In genomic region chr2:177543007-177543760, GRCh38 we compare ENCODE assay signal across 13 cellular contexts.
DNase-seq lines count a peak whose midpoint lies in the region; ATAC-seq and TF ChIP-seq lines count a peak whose summit lies in the region.
"Had no signal": no experiment of that assay in that cellular context is flagged by ENCODE, and none has a peak within 500 bp of the region (broad histone marks: within the 10 kb centered on the region; RNA-seq: fewer than 3 reads in every experiment).

No MANE protein-coding gene starts in this region.

- H4K20me1 ChIP-seq in osteoblast (ENCODE audit: insufficient read depth, low read length): no peaks in the 10 kb centered on the region

- no peak overlapping the region for H2AFZ ChIP-seq in osteoblast (ENCODE audit: low read length)

- H3K4me2 ChIP-seq in osteoblast (ENCODE audit: insufficient read depth, low read length): peak overlapping the region; percentile 62

- H3K79me2 ChIP-seq in osteoblast (ENCODE audit: insufficient read depth, low read length): no peaks in the 10 kb centered on the region

- peak overlapping the region; percentile 72 for H3K27ac ChIP-seq in osteoblast (ENCODE audit: low read depth, low read length)
- H3K27ac ChIP-seq: neutrophil had no signal

- DNase-seq in Daoy (ENCODE audit: low read depth): peak; percentile 76
- DNase-seq in NCI-H226: peak; percentile 90
- DNase-seq in choroid plexus epithelial cell (ENCODE audit: low read depth): peak; percentile 90
- peak; percentile 88 for DNase-seq in osteoblast (ENCODE audit: insufficient read length, low spot score, missing footprints)
- DNase-seq in mucosa of descending colon: no peak
- no peak for DNase-seq in NCI-H1436 (lab: John Stamatoyannopoulos, UW)
- DNase-seq in SHP77 (lab: John Stamatoyannopoulos, UW): no peak
- DNase-seq: DMS53, NCI-H1048, trophoblast cell had no signal

- no peaks in the 10 kb centered on the region for H3K9me3 ChIP-seq in osteoblast (ENCODE audit: low read depth, low read length)
- no peaks in the 10 kb centered on the region for H3K9me3 ChIP-seq in mucosa of descending colon
- H3K9me3 ChIP-seq: neutrophil had no signal

- H3K36me3 ChIP-seq in osteoblast (ENCODE audit: insufficient read depth, low read length) (no peaks in the 10 kb centered on the region), mucosa of descending colon (ENCODE audit: low read depth) (no peaks in the 10 kb centered on the region)

- H3K27me3 ChIP-seq in osteoblast (ENCODE audit: insufficient read depth, low read length): no peaks in the 10 kb centered on the region
- H3K27me3 ChIP-seq: neutrophil had no signal

- H3K4me1 ChIP-seq in osteoblast (ENCODE audit: insufficient read depth, low read length): peaks cover 20% of the 10 kb centered on the region
- no peaks in the 10 kb centered on the region for H3K4me1 ChIP-seq in mucosa of descending colon (ENCODE audit: low read depth)

- TF ChIP-seq CTCF in choroid plexus epithelial cell (conservative IDR thresholded peaks at IDR 0.05; ENCODE audit: low read depth, low read length): no peak
- no peak for TF ChIP-seq CTCF in osteoblast (IDR thresholded peaks at IDR 0.05; ENCODE audit: extremely low read depth, low read depth, low read length)
- TF ChIP-seq CTCF in mucosa of descending colon (IDR thresholded peaks at IDR 0.05): no peak

- intact Hi-C loops in mucosa of descending colon (cut with DNase I, micrococcal nuclease): no loop called here

- ATAC-seq in mucosa of descending colon (no peak), HG03469 (IDR thresholded peaks at IDR 0.05; ENCODE audit: unreplicated experiment) (no peak)
- ATAC-seq: activated T-helper 17 cell treated with anti-CD3 and anti-CD28 coated beads, Interleukin-2, amount 50 U/mL, for 72 hours had no signal

- H3K4me3 ChIP-seq in choroid plexus epithelial cell (ENCODE audit: low read depth, low read length): no peak overlapping the region
- H3K4me3 ChIP-seq in osteoblast (ENCODE audit: insufficient read depth, low read length): peak overlapping the region; percentile 5
- no peak overlapping the region for H3K4me3 ChIP-seq in mucosa of descending colon

Comparison
In these comparisons a context has a peak if more than half of its experiments do, and no peak if none do; other contexts are left out.
1. DNase-seq: peak in Daoy (single experiment), NCI-H226 (single experiment), choroid plexus epithelial cell (single experiment) and osteoblast (single experiment); none in mucosa of descending colon (0 of 3), NCI-H1436 (single experiment) and SHP77 (0 of 2).